Comparison of ENCODE assay signal across 12 cellular contexts in the genomic region with DNA sequence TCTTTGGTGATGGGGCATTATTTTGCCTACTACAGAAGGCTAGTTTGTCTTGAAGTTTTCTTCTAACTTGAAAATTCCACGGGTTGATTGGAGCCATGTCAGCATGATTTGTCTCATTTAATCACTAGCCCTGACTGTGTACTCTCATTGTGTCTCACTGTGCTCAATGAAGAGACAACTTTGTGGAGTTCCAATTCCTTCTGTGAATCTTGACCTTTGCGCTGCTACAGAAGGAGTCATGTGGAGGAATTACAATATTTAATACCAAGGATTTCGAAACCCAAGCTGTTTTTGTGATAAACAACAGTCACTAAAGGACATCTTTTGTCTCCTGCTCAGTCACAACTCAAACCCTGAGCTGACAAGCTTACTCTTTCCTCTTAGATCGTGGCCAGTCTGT.
DNase-seq lines count a peak whose midpoint lies in the region; ATAC-seq and TF ChIP-seq lines count a peak whose summit lies in the region.
"Had no signal": no experiment of that assay in that cellular context is flagged by ENCODE, and none has a peak within 500 bp of the region (broad histone marks: within the 10 kb centered on the region; RNA-seq: fewer than 3 reads in every experiment).

No MANE protein-coding gene starts in this region.

- ATAC-seq in HG02623 (IDR thresholded peaks at IDR 0.05; ENCODE audit: unreplicated experiment) (no peak), HG02763 (IDR thresholded peaks at IDR 0.05; ENCODE audit: unreplicated experiment) (no peak)
- ATAC-seq: HCT116 had no signal

- no peak for TF ChIP-seq POLR2A in vagina (IDR thresholded peaks at IDR 0.05)

- H3K27ac ChIP-seq in muscle layer of duodenum (ENCODE audit: low read length) (peak overlapping the region; percentile 21), vagina (peak overlapping the region; percentile 33)

- H3K9me3 ChIP-seq in muscle layer of duodenum (ENCODE audit: control insufficient read depth in 1 of 2, low read length in 2 of 2) (no peaks in the 10 kb centered on the region), vagina (no peaks in the 10 kb centered on the region)

- H3K4me1 ChIP-seq in muscle layer of duodenum (ENCODE audit: control insufficient read depth in 1 of 2, insufficient read depth in 2 of 2, low read length in 2 of 2) (peaks cover 0 to 2% of the 10 kb centered on the region in 2 donors), vagina (no peaks in the 10 kb centered on the region)

- no peak for TF ChIP-seq CTCF in fibroblast of mammary gland (conservative IDR thresholded peaks at IDR 0.05; ENCODE audit: control insufficient read depth, insufficient read depth, low read depth, low read length)
- TF ChIP-seq CTCF in vagina (IDR thresholded peaks at IDR 0.05): no peak

- DNase-seq in SK-MEL-5 (ENCODE audit: low read depth, low spot score) (peak; percentile 92), fibroblast of mammary gland (ENCODE audit: low read depth) (peak; percentile 17), vagina (ENCODE audit: extremely low spot score in 2 of 2) (no peak)
- no peak for DNase-seq in activated naive CD4-positive, alpha-beta T cell treated with Interleukin-2 at 50 U/mL for 16 hours
- DNase-seq: C1 segment of cervical spinal cord; Calu3; CD4-positive, alpha-beta T cell; DMS 273 treated with DMSO at 0.1 percent for 48 hours had no signal

- no peak overlapping the region for H3K4me3 ChIP-seq in fibroblast of mammary gland (ENCODE audit: control insufficient read depth, low read depth, low read length)
- H3K4me3 ChIP-seq in muscle layer of duodenum (ENCODE audit: low read depth in 1 of 2, low read length in 2 of 2): no peak overlapping the region
- no peak overlapping the region for H3K4me3 ChIP-seq in vagina

- intact Hi-C loops in vagina (cut with DNase I): no loop called here

- H3K36me3 ChIP-seq in muscle layer of duodenum (ENCODE audit: control insufficient read depth in 1 of 2, insufficient read depth in 2 of 2, low read length in 2 of 2) (no peaks in the 10 kb centered on the region), vagina (no peaks in the 10 kb centered on the region)

- in situ Hi-C loops in SK-MEL-5 (cut with HindIII; ENCODE audit: low pct_unique_long_range_greater_than_20kb, low sequenced_read_pairs): no loop called here

- no peaks in the 10 kb centered on the region for H3K27me3 ChIP-seq in muscle layer of duodenum (ENCODE audit: low read depth, low read length)
- H3K27me3 ChIP-seq in vagina: no peaks in the 10 kb centered on the region

Comparison
In these comparisons a context has a peak if more than half of its experiments do, and no peak if none do; other contexts are left out.
1. DNase-seq: peak in SK-MEL-5 (single experiment) and fibroblast of mammary gland (single experiment); none in vagina (0 of 2) and activated naive CD4-positive, alpha-beta T cell treated with Interleukin-2 at 50 U/mL for 16 hours (single experiment).